In genomic region chr6:5085638-5086293, GRCh38 we compare ENCODE assay signal across 9 cellular contexts. TPM values are rescaled to one million over a fixed set of nuclear protein-coding genes. Genes with fewer than 3 reads are reported as not detected.
A peak's percentile ranks its signal among the peaks of the same experiment; 100 is the strongest.
DNase-seq lines count a peak whose midpoint lies in the region; ATAC-seq, FAIRE-seq and TF ChIP-seq lines count a peak whose summit lies in the region.
"Had no signal": no experiment of that assay in that cellular context is flagged by ENCODE, and none has a peak within 500 bp of the region (broad histone marks: within the 10 kb centered on the region; RNA-seq: fewer than 3 reads in every experiment).

No MANE protein-coding gene starts in this region.

- H3K4me1 Mint-ChIP-seq in activated CD8-positive, alpha-beta memory T cell treated with anti-CD3 and anti-CD28 coated beads, Interleukin-2, amount 10 ng/mL, durations not matched to agents 7 days and 5 days: peaks cover 4% of the 10 kb centered on the region

- no peaks in the 10 kb centered on the region for H3K27me3 ChIP-seq in subcutaneous abdominal adipose tissue (ENCODE audit: control insufficient read depth in 5 of 5, insufficient read depth in 4 of 5, low read length in 5 of 5)

- no peaks in the 10 kb centered on the region for H3K9me3 ChIP-seq in kidney (ENCODE audit: control insufficient read depth in 1 of 2, low read length in 2 of 2)
- H3K9me3 ChIP-seq in subcutaneous abdominal adipose tissue (ENCODE audit: control insufficient read depth in 5 of 5, low read length in 5 of 5): no peaks in the 10 kb centered on the region

- TF ChIP-seq CTCF in astrocyte of the spinal cord (IDR thresholded peaks at IDR 0.05; ENCODE audit: low read depth, low read length) (no peak), kidney (IDR thresholded peaks at IDR 0.05; ENCODE audit: borderline replicate concordance, extremely low read depth, insufficient read depth) (no peak)

- no peak for DNase-seq in activated CD8-positive, alpha-beta memory T cell treated with anti-CD3 and anti-CD28 coated beads, Interleukin-2, amount 10 ng/mL, durations not matched to agents 7 days and 5 days
- DNase-seq in activated CD8-positive, alpha-beta memory T cell treated with anti-CD3 and anti-CD28 coated beads, Interleukin-2, amount 50 U/mL, for 48 hours: no peak
- peak; percentile 45 for DNase-seq in M059J (ENCODE audit: low read depth)
- DNase-seq in astrocyte of the spinal cord (ENCODE audit: low read depth, low spot score): peak; percentile 35
- DNase-seq in kidney: peak; percentile 81
- DNase-seq in SIG-M5 treated with dmso at 0.1 percent for 504 hours (lab: John Stamatoyannopoulos, UW; ENCODE audit: unreplicated experiment): no peak

- H3K27ac ChIP-seq in kidney (ENCODE audit: low read depth in 2 of 2, low read length in 2 of 2) (peak overlapping the region in 1 of 2 donors; percentile 11), subcutaneous abdominal adipose tissue (ENCODE audit: low read depth, low read length) (peak overlapping the region; percentile 72)

- H3K9ac ChIP-seq in kidney (ENCODE audit: low read length in 2 of 2) (peak overlapping the region in 1 of 2 donors; percentile 55), subcutaneous abdominal adipose tissue (ENCODE audit: low read length in 5 of 5) (peak overlapping the region in 2 of 5 donors; percentile 62 to 74)

- no peak overlapping the region for H3K27ac Mint-ChIP-seq in activated CD8-positive, alpha-beta memory T cell treated with anti-CD3 and anti-CD28 coated beads, Interleukin-2, amount 10 ng/mL, durations not matched to agents 7 days and 5 days
- H3K27ac Mint-ChIP-seq: activated naive CD4-positive, alpha-beta T cell treated with anti-CD3 and anti-CD28 coated beads, Interleukin-2, amount 50 U/mL, for 72 hours had no signal

- FAIRE-seq in kidney (lab: Jason Lieb, UNC): no peak

- intact Hi-C loops in kidney (cut with DNase I): no loop called here

- no peaks in the 10 kb centered on the region for H3K36me3 ChIP-seq in kidney (ENCODE audit: control insufficient read depth in 1 of 2, insufficient read depth in 2 of 2, low read length in 2 of 2)
- no peaks in the 10 kb centered on the region for H3K36me3 ChIP-seq in subcutaneous abdominal adipose tissue (ENCODE audit: control insufficient read depth in 5 of 5, insufficient read depth in 5 of 5, low read length in 5 of 5)

- in situ Hi-C loops in astrocyte of the spinal cord (cut with HindIII; ENCODE audit: low sequenced_read_pairs): no loop called here

- H3K36me3 Mint-ChIP-seq in activated CD8-positive, alpha-beta memory T cell treated with anti-CD3 and anti-CD28 coated beads, Interleukin-2, amount 10 ng/mL, durations not matched to agents 7 days and 5 days: peaks cover 1% of the 10 kb centered on the region

- peaks cover 67% of the 10 kb centered on the region for H3K27me3 Mint-ChIP-seq in activated CD8-positive, alpha-beta memory T cell treated with anti-CD3 and anti-CD28 coated beads, Interleukin-2, amount 10 ng/mL, durations not matched to agents 7 days and 5 days

- H3K4me3 ChIP-seq in astrocyte of the spinal cord (ENCODE audit: low read depth, low read length) (peak overlapping the region; percentile 48), kidney (ENCODE audit: low read length in 2 of 2) (peak overlapping the region; percentile 19 to 67), subcutaneous abdominal adipose tissue (ENCODE audit: low read depth in 1 of 5, low read length in 5 of 5) (peak overlapping the region in 4 of 5 donors; percentile 73 to 87 (median 77))

- no peak overlapping the region for H3K4me3 Mint-ChIP-seq in activated CD8-positive, alpha-beta memory T cell treated with anti-CD3 and anti-CD28 coated beads, Interleukin-2, amount 10 ng/mL, durations not matched to agents 7 days and 5 days

- CTCF ChIA-PET in activated CD8-positive, alpha-beta memory T cell treated with anti-CD3 and anti-CD28 coated beads, Interleukin-2, amount 10 ng/mL, durations not matched to agents 7 days and 5 days (lab: Charles Lee): no interaction called here

- H3K9me3 Mint-ChIP-seq in activated CD8-positive, alpha-beta memory T cell treated with anti-CD3 and anti-CD28 coated beads, Interleukin-2, amount 10 ng/mL, durations not matched to agents 7 days and 5 days (ENCODE audit: low read depth): no peaks in the 10 kb centered on the region
- H3K9me3 Mint-ChIP-seq: activated naive CD4-positive, alpha-beta T cell treated with anti-CD3 and anti-CD28 coated beads, Interleukin-2, amount 50 U/mL, for 72 hours had no signal

- ATAC-seq in activated CD8-positive, alpha-beta memory T cell treated with anti-CD3 and anti-CD28 coated beads, Interleukin-2, amount 10 ng/mL, durations not matched to agents 7 days and 5 days: peak; percentile 28
- no peak for ATAC-seq in GM19463 (IDR thresholded peaks at IDR 0.05; ENCODE audit: unreplicated experiment)

- peaks cover 0 to 8% of the 10 kb centered on the region in 2 donors for H3K4me1 ChIP-seq in kidney (ENCODE audit: control insufficient read depth in 1 of 2, insufficient read depth in 1 of 2, low read depth in 1 of 2, low read length in 2 of 2)
- peaks cover 0 to 50% (median 28%) of the 10 kb centered on the region in 5 donors for H3K4me1 ChIP-seq in subcutaneous abdominal adipose tissue (ENCODE audit: control insufficient read depth in 5 of 5, insufficient read depth in 5 of 5, low read length in 5 of 5)

RNA-seq across cellular contexts. Expression of gene PPP1R3G, which starts 0.6 kb away (rescaled TPM):
- not detected for total RNA-seq in activated CD8-positive, alpha-beta memory T cell treated with anti-CD3 and anti-CD28 coated beads, Interleukin-2, amount 10 ng/mL, durations not matched to agents 7 days and 5 days
- total RNA-seq in M059J (2014; rRNA removed; shearing (Covaris generic)): 1.3 and 3.0 TPM in 2 replicates
- total RNA-seq in kidney: 1.9 TPM
- 0.49 TPM for polyA plus RNA-seq in kidney (ENCODE audit: insufficient read depth, low read depth, low replicate concordance)

Comparison
In these comparisons a context has a peak if more than half of its experiments do, and no peak if none do; other contexts are left out.
1. DNase-seq: peak in M059J (single experiment), astrocyte of the spinal cord (single experiment) and kidney (single experiment); none in activated CD8-positive, alpha-beta memory T cell treated with anti-CD3 and anti-CD28 coated beads, Interleukin-2, amount 10 ng/mL, durations not matched to agents 7 days and 5 days (single experiment), activated CD8-positive, alpha-beta memory T cell treated with anti-CD3 and anti-CD28 coated beads, Interleukin-2, amount 50 U/mL, for 48 hours (single experiment) and SIG-M5 treated with dmso at 0.1 percent for 504 hours (single experiment).
2. Peak in every context shown above with its lines, with median percentiles within 50 percentile points of each other: H3K4me3 ChIP-seq.